In genomic region chr9:113589890-113590289, GRCh38 we compare ENCODE assay signal across 8 cellular contexts.
DNase-seq lines count a peak whose midpoint lies in the region; ATAC-seq and TF ChIP-seq lines count a peak whose summit lies in the region.

No MANE protein-coding gene starts in this region.

- H3K9me3 ChIP-seq in WERI-Rb-1 (ENCODE audit: severe bottlenecking), result no peaks in the 10 kb centered on the region
- no peaks in the 10 kb centered on the region for H3K9me3 ChIP-seq in hepatocyte (ENCODE audit: low read depth)
- no peaks in the 10 kb centered on the region for H3K9me3 ChIP-seq in upper lobe of right lung

- peak; percentile 39 for DNase-seq in activated naive CD4-positive, alpha-beta T cell treated with anti-CD3 and anti-CD28 coated beads, Interleukin-2, amount 10 ng/mL, durations not matched to agents 7 days and 5 days
- DNase-seq in activated naive CD4-positive, alpha-beta T cell (lab: John Stamatoyannopoulos, UW), result no peak
- DNase-seq in WERI-Rb-1 (no peak), hepatocyte (ENCODE audit: low spot score) (peak; percentile 45), upper lobe of right lung (no peak)

- 35% methylated on average over 3 of the region's 3 CpGs for WGBS in hepatocyte (ENCODE audit: low lambda C conversion rate, missing lambda C conversion rate)

- no peaks in the 10 kb centered on the region for H3K9me3 Mint-ChIP-seq in activated naive CD4-positive, alpha-beta T cell treated with anti-CD3 and anti-CD28 coated beads, Interleukin-2, amount 10 ng/mL, durations not matched to agents 7 days and 5 days
- no peaks in the 10 kb centered on the region for H3K9me3 Mint-ChIP-seq in stimulated activated memory B cell treated with anti-CD40 and anti-IgM and Interleukin-4, amounts not matched to agents 10 μg/mL and 1 μg/mL and 100 μg/mL, for 72 hours

- H3K27me3 ChIP-seq in WERI-Rb-1 (ENCODE audit: insufficient read depth, low read depth, severe bottlenecking), result no peaks in the 10 kb centered on the region
- H3K27me3 ChIP-seq in hepatocyte, result no peaks in the 10 kb centered on the region
- H3K27me3 ChIP-seq in upper lobe of right lung, result no peaks in the 10 kb centered on the region

- peaks cover 8% of the 10 kb centered on the region for H3K79me2 ChIP-seq in hepatocyte

- intact Hi-C loops in upper lobe of right lung (cut with DNase I), result loop anchor here (2.0 to 10.0 kb wide), 3 partner anchors 67 to 315 kb away; partner anchors contain the start of genes CDC26 and PRPF4

- TF ChIP-seq CTCF in WERI-Rb-1 (IDR thresholded peaks at IDR 0.05; ENCODE audit: low read depth, low read length) (peak; percentile 48; the same call in 1 of the 2 replicates), hepatocyte (IDR thresholded peaks at IDR 0.05; ENCODE audit: poor library complexity) (peak; percentile 58), upper lobe of right lung (IDR thresholded peaks at IDR 0.05) (peak; percentile 54)

- H3K27ac ChIP-seq in WERI-Rb-1 (no peak overlapping the region), hepatocyte (no peak overlapping the region), upper lobe of right lung (peak overlapping the region; percentile 70)

- no peak overlapping the region for H2AFZ ChIP-seq in hepatocyte

- no peak overlapping the region for H3K4me3 ChIP-seq in WERI-Rb-1 (ENCODE audit: low read depth, low read length)
- no peak overlapping the region for H3K4me3 ChIP-seq in hepatocyte
- no peak overlapping the region for H3K4me3 ChIP-seq in upper lobe of right lung

- ATAC-seq in upper lobe of right lung (no peak), HG02840 (IDR thresholded peaks at IDR 0.05; ENCODE audit: low FRiP score, unreplicated experiment) (no peak), GM21717 (IDR thresholded peaks at IDR 0.05; ENCODE audit: unreplicated experiment) (no peak)
- ATAC-seq in stimulated activated memory B cell treated with anti-CD40 and anti-IgM and Interleukin-4, amounts not matched to agents 10 μg/mL and 1 μg/mL and 100 μg/mL, for 72 hours, result no peak

- CTCF ChIA-PET in activated naive CD4-positive, alpha-beta T cell treated with anti-CD3 and anti-CD28 coated beads, Interleukin-2, amount 10 ng/mL, durations not matched to agents 7 days and 5 days (lab: Charles Lee), result interaction anchor here (0.6 to 16.3 kb wide), 21 partner anchors 10 to 907 kb away, joined by 3 to 429 read pairs (median 5); partner anchors contain the start of genes C9orf43, CDC26, POLE3 and PRPF4

- no peaks in the 10 kb centered on the region for H3K36me3 ChIP-seq in WERI-Rb-1
- H3K36me3 ChIP-seq in hepatocyte (replicated peaks; ENCODE audit: insufficient read depth, low read depth), result no peaks in the 10 kb centered on the region
- peaks cover 26% of the 10 kb centered on the region for H3K36me3 ChIP-seq in upper lobe of right lung

- peak overlapping the region; percentile 61 for H3K27ac Mint-ChIP-seq in activated naive CD4-positive, alpha-beta T cell treated with anti-CD3 and anti-CD28 coated beads, Interleukin-2, amount 10 ng/mL, durations not matched to agents 7 days and 5 days
- no peak overlapping the region for H3K27ac Mint-ChIP-seq in stimulated activated memory B cell treated with anti-CD40 and anti-IgM and Interleukin-4, amounts not matched to agents 10 μg/mL and 1 μg/mL and 100 μg/mL, for 72 hours

- no peaks in the 10 kb centered on the region for H3K9me2 ChIP-seq in hepatocyte (replicated peaks; ENCODE audit: insufficient read depth)

- H3K4me2 ChIP-seq in hepatocyte, result no peak overlapping the region

- H3K4me1 ChIP-seq in hepatocyte (ENCODE audit: insufficient read depth), result peaks cover 4% of the 10 kb centered on the region
- peaks cover 51% of the 10 kb centered on the region for H3K4me1 ChIP-seq in upper lobe of right lung

- H3K27me3 Mint-ChIP-seq in activated naive CD4-positive, alpha-beta T cell treated with anti-CD3 and anti-CD28 coated beads, Interleukin-2, amount 10 ng/mL, durations not matched to agents 7 days and 5 days, result no peaks in the 10 kb centered on the region
- H3K27me3 Mint-ChIP-seq in stimulated activated memory B cell treated with anti-CD40 and anti-IgM and Interleukin-4, amounts not matched to agents 10 μg/mL and 1 μg/mL and 100 μg/mL, for 72 hours, result no peaks in the 10 kb centered on the region

- peaks cover 28% of the 10 kb centered on the region for H3K36me3 Mint-ChIP-seq in activated naive CD4-positive, alpha-beta T cell treated with anti-CD3 and anti-CD28 coated beads, Interleukin-2, amount 10 ng/mL, durations not matched to agents 7 days and 5 days
- H3K36me3 Mint-ChIP-seq in stimulated activated memory B cell treated with anti-CD40 and anti-IgM and Interleukin-4, amounts not matched to agents 10 μg/mL and 1 μg/mL and 100 μg/mL, for 72 hours, result peaks cover 37% of the 10 kb centered on the region

- H3K4me3 Mint-ChIP-seq in activated naive CD4-positive, alpha-beta T cell treated with anti-CD3 and anti-CD28 coated beads, Interleukin-2, amount 10 ng/mL, durations not matched to agents 7 days and 5 days, result peak overlapping the region; percentile 49
- no peak overlapping the region for H3K4me3 Mint-ChIP-seq in stimulated activated memory B cell treated with anti-CD40 and anti-IgM and Interleukin-4, amounts not matched to agents 10 μg/mL and 1 μg/mL and 100 μg/mL, for 72 hours

- H4K20me1 ChIP-seq in hepatocyte (ENCODE audit: insufficient read depth, poor library complexity, severe bottlenecking), result no peaks in the 10 kb centered on the region

- H3K4me1 Mint-ChIP-seq in activated naive CD4-positive, alpha-beta T cell treated with anti-CD3 and anti-CD28 coated beads, Interleukin-2, amount 10 ng/mL, durations not matched to agents 7 days and 5 days, result peaks cover 64% of the 10 kb centered on the region
- H3K4me1 Mint-ChIP-seq in stimulated activated memory B cell treated with anti-CD40 and anti-IgM and Interleukin-4, amounts not matched to agents 10 μg/mL and 1 μg/mL and 100 μg/mL, for 72 hours, result peaks cover 68% of the 10 kb centered on the region

Comparison
In these comparisons a context has a peak if more than half of its experiments do, and no peak if none do; other contexts are left out.
1. DNase-seq: peak in activated naive CD4-positive, alpha-beta T cell treated with anti-CD3 and anti-CD28 coated beads, Interleukin-2, amount 10 ng/mL, durations not matched to agents 7 days and 5 days (single experiment) and hepatocyte (single experiment); none in activated naive CD4-positive, alpha-beta T cell (0 of 4), WERI-Rb-1 (single experiment) and upper lobe of right lung (single experiment).
2. Peak in every context shown above with its lines, with median percentiles within 50 percentile points of each other: CTCF ChIP-seq.